Comparison of ENCODE assay signal across 26 cellular contexts in genomic region chr10:113553149-113553548, GRCh38. TPM values are rescaled to one million over a fixed set of nuclear protein-coding genes. Genes with fewer than 3 reads are reported as not detected.
A peak's percentile ranks its signal among the peaks of the same experiment; 100 is the strongest.
DNase-seq lines count a peak whose midpoint lies in the region; ATAC-seq and TF ChIP-seq lines count a peak whose summit lies in the region.
"Had no signal": no experiment of that assay in that cellular context is flagged by ENCODE, and none has a peak within 500 bp of the region (broad histone marks: within the 10 kb centered on the region; RNA-seq: fewer than 3 reads in every experiment).

No MANE protein-coding gene starts in this region.

- no peak for DNase-seq in Calu3
- no peak for DNase-seq in epithelial cell of proximal tubule (ENCODE audit: low read depth)
- no peak for DNase-seq in neural crest cell (ENCODE audit: low read depth, low spot score)
- DNase-seq in type B pancreatic cell (ENCODE audit: extremely low spot score, unreplicated experiment) = no peak
- DNase-seq in NOMO-1 treated with DMSO at 0.1 percent for 48 hours (lab: John Stamatoyannopoulos, UW; ENCODE audit: unreplicated experiment) = no peak
- DNase-seq: ACHN; CD4-positive, alpha-beta T cell; COR-L47; DND-41; HCEC 1CT; KG1; NCI-H1105; NCI-H2029 treated with DMSO at 0.1 percent for 48 hours; NCI-H2171; NCI-H526; PC-9; RPMI8226; SHP77; SW 1271 had no signal

- H3K9me3 Mint-ChIP-seq in Calu3 (ENCODE audit: low read depth, unreplicated experiment) (no peaks in the 10 kb centered on the region), neural crest cell (no peaks in the 10 kb centered on the region), type B pancreatic cell (no peaks in the 10 kb centered on the region)
- H3K9me3 Mint-ChIP-seq: CD4-positive, alpha-beta T cell; GM23338 had no signal

- peak overlapping the region; percentile 33 for H3K4me3 ChIP-seq in epithelial cell of proximal tubule (ENCODE audit: low read depth, low read length)
- H3K4me3 ChIP-seq: BLaER1, GM23338, PC-9, SK-N-MC had no signal

- peaks cover 36% of the 10 kb centered on the region for H3K27me3 Mint-ChIP-seq in Calu3 (ENCODE audit: unreplicated experiment)
- peaks cover 32% of the 10 kb centered on the region for H3K27me3 Mint-ChIP-seq in neural crest cell (ENCODE audit: low read depth)
- H3K27me3 Mint-ChIP-seq in type B pancreatic cell = peaks cover 19% of the 10 kb centered on the region

- peak overlapping the region; percentile 43 for H3K27ac Mint-ChIP-seq in Calu3 (ENCODE audit: unreplicated experiment)
- H3K27ac Mint-ChIP-seq in neural crest cell (ENCODE audit: unreplicated experiment) = peak overlapping the region; percentile 57
- H3K27ac Mint-ChIP-seq in type B pancreatic cell = no peak overlapping the region
- H3K27ac Mint-ChIP-seq: CD4-positive, alpha-beta T cell; GM23338 had no signal

- H3K36me3 Mint-ChIP-seq in Calu3 (ENCODE audit: insufficient read depth, unreplicated experiment) (no peaks in the 10 kb centered on the region), neural crest cell (ENCODE audit: low read depth) (no peaks in the 10 kb centered on the region), type B pancreatic cell (no peaks in the 10 kb centered on the region)

- peaks cover 37% of the 10 kb centered on the region for H3K4me1 Mint-ChIP-seq in Calu3 (ENCODE audit: low read depth, unreplicated experiment)
- H3K4me1 Mint-ChIP-seq in neural crest cell = peaks cover 32% of the 10 kb centered on the region
- H3K4me1 Mint-ChIP-seq in type B pancreatic cell (ENCODE audit: unreplicated experiment) = peaks cover 58% of the 10 kb centered on the region

- intact Hi-C loops in Calu3 (cut with micrococcal nuclease; ENCODE audit: unreplicated experiment) = loop anchor here (10.0 kb wide), 1 partner anchor 168 kb away; no protein-coding TSS in a partner anchor

- no TSS peak for BruUV-seq in Calu3 (replicated peaks; lab: Mats Ljungman, UMichigan)

- no peak overlapping the region for H3K4me3 Mint-ChIP-seq in Calu3 (ENCODE audit: low read depth, unreplicated experiment)
- H3K4me3 Mint-ChIP-seq in neural crest cell = no peak overlapping the region
- peak overlapping the region; percentile 28 for H3K4me3 Mint-ChIP-seq in type B pancreatic cell
- H3K4me3 Mint-ChIP-seq: CD4-positive, alpha-beta T cell; GM23338 had no signal

- TF ChIP-seq CTCF in Calu3 (IDR thresholded peaks at IDR 0.05; ENCODE audit: unreplicated experiment) (no peak), epithelial cell of proximal tubule (conservative IDR thresholded peaks at IDR 0.05; ENCODE audit: low read depth, low read length) (no peak), neural crest cell (conservative IDR thresholded peaks at IDR 0.05) (no peak), type B pancreatic cell (conservative IDR thresholded peaks at IDR 0.05) (no peak)

- CTCF ChIA-PET in Calu3 (lab: Charles Lee) = interaction anchor here (2.2 kb wide), 1 partner anchor 9 kb away, joined by 7 read pairs; no protein-coding TSS in a partner anchor

- ATAC-seq in GM19467 (IDR thresholded peaks at IDR 0.05; ENCODE audit: unreplicated experiment) (no peak), HG03571 (IDR thresholded peaks at IDR 0.05; ENCODE audit: unreplicated experiment) (no peak)
- ATAC-seq: GM23338 had no signal

RNA-seq across cellular contexts. Expression of gene HABP2, which starts 0.3 kb away (rescaled TPM):
- total RNA-seq in Calu3 (2022) (0.59 and 1.0 TPM in 2 replicates), epithelial cell of proximal tubule (0.63 TPM in 1 of 2 replicates, not detected in the other), neural crest cell (not detected in 2 replicates), type B pancreatic cell (ENCODE audit: low replicate concordance) (7.5 and 20.5 TPM in 2 replicates)
- total RNA-seq: CD4-positive, alpha-beta T cell; G401; GM23338; HT-29; PC-9 had no signal
